1 cellular context compared by ENCODE assay signal in the genomic region with DNA sequence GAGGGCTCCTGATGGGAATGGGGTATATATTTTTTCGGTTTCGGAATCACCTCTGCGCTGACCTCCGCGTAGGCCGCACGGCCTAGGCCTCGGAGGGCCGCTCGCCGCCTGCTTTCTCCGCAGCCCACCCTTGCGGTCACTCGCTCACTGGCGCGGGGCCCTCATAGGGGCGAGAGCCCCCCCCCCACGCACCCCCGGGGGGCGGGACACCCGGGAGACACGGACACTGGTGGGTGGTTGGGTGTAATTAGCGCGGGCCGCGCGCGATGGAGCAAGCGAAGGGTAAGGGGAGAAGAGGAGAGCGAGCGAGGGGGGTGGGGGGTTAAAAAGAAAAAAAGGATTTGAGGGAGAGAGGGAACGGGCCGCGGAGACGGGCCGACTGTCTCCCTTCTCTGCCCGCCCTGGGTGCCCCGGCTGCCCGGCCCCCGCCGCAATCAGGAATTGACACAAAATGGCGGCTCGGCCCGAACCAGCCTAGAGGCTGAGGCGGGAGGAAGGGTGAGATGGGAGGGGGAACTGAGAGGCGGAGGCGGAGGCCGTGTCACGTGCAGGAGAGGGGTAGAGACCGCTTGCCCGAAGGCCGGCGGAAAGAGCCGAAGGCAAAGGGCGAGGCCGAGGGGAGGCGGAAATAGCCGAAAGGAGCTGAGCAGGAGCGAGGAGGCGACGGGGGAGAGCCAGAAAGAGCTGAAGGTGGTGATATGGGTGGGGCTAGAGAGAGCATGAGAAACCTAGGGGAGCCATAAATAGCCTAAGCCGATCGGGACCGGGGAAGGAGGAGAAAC.
TF ChIP-seq lines count a peak whose summit lies in the region.

No MANE protein-coding gene starts in this region.

TF ChIP-seq in K562, 482 proteins besides CTCF, POLR2A, EP300 and RAD21 (continued from another document and continues in another):
- TF ChIP-seq ATF2 (CRISPR knock-in tag; IDR thresholded peaks at IDR 0.05): no peak
- no peak for TF ChIP-seq FOS (IDR thresholded peaks at IDR 0.05; ENCODE audit: extremely low read depth, insufficient read length)
- TF ChIP-seq, protein P1, sequence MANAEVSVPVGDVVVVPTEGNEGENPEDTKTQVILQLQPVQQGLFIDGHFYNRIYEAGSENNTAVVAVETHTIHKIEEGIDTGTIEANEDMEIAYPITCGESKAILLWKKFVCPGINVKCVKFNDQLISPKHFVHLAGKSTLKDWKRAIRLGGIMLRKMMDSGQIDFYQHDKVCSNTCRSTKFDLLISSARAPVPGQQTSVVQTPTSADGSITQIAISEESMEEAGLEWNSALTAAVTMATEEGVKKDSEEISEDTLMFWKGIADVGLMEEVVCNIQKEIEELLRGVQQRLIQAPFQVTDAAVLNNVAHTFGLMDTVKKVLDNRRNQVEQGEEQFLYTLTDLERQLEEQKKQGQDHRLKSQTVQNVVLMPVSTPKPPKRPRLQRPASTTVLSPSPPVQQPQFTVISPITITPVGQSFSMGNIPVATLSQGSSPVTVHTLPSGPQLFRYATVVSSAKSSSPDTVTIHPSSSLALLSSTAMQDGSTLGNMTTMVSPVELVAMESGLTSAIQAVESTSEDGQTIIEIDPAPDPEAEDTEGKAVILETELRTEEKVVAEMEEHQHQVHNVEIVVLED (CRISPR knock-in tag; IDR thresholded peaks at IDR 0.05): no peak
- TF ChIP-seq NCOR1 (IDR thresholded peaks at IDR 0.05): peak; percentile 17
- TF ChIP-seq ZBTB5 (IDR thresholded peaks at IDR 0.05): no peak
- TF ChIP-seq ZSCAN32 (CRISPR knock-in tag; IDR thresholded peaks at IDR 0.05): no peak
- TF ChIP-seq, protein P2, sequence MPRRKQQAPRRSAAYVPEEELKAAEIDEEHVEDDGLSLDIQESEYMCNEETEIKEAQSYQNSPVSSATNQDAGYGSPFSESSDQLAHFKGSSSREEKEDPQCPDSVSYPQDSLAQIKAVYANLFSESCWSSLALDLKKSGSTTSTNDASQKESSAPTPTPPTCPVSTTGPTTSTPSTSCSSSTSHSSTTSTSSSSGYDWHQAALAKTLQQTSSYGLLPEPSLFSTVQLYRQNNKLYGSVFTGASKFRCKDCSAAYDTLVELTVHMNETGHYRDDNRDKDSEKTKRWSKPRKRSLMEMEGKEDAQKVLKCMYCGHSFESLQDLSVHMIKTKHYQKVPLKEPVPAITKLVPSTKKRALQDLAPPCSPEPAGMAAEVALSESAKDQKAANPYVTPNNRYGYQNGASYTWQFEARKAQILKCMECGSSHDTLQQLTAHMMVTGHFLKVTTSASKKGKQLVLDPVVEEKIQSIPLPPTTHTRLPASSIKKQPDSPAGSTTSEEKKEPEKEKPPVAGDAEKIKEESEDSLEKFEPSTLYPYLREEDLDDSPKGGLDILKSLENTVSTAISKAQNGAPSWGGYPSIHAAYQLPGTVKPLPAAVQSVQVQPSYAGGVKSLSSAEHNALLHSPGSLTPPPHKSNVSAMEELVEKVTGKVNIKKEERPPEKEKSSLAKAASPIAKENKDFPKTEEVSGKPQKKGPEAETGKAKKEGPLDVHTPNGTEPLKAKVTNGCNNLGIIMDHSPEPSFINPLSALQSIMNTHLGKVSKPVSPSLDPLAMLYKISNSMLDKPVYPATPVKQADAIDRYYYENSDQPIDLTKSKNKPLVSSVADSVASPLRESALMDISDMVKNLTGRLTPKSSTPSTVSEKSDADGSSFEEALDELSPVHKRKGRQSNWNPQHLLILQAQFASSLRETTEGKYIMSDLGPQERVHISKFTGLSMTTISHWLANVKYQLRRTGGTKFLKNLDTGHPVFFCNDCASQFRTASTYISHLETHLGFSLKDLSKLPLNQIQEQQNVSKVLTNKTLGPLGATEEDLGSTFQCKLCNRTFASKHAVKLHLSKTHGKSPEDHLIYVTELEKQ (CRISPR knock-in tag; IDR thresholded peaks at IDR 0.05): no peak
- TF ChIP-seq ETS2 (tag; IDR thresholded peaks at IDR 0.05; ENCODE audit: borderline replicate concordance, poor library complexity, severe bottlenecking): no peak
- no peak for TF ChIP-seq SMARCB1 (IDR thresholded peaks at IDR 0.05; ENCODE audit: insufficient read length, low read depth)
- no peak; the same call in none of the 2 replicates for TF ChIP-seq OTX1 (CRISPR knock-in tag; IDR thresholded peaks at IDR 0.05)
- TF ChIP-seq, protein P3, sequence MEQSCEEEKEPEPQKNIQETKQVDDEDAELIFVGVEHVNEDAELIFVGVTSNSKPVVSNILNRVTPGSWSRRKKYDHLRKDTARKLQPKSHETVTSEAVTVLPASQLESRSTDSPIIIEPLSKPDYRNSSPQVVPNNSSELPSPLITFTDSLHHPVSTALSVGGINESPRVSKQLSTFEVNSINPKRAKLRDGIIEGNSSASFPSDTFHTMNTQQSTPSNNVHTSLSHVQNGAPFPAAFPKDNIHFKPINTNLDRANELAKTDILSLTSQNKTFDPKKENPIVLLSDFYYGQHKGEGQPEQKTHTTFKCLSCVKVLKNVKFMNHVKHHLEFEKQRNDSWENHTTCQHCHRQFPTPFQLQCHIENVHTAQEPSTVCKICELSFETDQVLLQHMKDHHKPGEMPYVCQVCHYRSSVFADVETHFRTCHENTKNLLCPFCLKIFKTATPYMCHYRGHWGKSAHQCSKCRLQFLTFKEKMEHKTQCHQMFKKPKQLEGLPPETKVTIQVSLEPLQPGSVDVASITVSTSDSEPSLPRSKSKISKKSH (CRISPR knock-in tag; IDR thresholded peaks at IDR 0.05): no peak
- TF ChIP-seq YBX1 (IDR thresholded peaks at IDR 0.05): no peak
- TF ChIP-seq BACH1 (tag; IDR thresholded peaks at IDR 0.05): no peak
- TF ChIP-seq, protein P4, sequence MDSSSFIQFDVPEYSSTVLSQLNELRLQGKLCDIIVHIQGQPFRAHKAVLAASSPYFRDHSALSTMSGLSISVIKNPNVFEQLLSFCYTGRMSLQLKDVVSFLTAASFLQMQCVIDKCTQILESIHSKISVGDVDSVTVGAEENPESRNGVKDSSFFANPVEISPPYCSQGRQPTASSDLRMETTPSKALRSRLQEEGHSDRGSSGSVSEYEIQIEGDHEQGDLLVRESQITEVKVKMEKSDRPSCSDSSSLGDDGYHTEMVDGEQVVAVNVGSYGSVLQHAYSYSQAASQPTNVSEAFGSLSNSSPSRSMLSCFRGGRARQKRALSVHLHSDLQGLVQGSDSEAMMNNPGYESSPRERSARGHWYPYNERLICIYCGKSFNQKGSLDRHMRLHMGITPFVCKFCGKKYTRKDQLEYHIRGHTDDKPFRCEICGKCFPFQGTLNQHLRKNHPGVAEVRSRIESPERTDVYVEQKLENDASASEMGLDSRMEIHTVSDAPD (CRISPR knock-in tag; IDR thresholded peaks at IDR 0.05): no peak
- TF ChIP-seq ZNF76 (CRISPR knock-in tag; IDR thresholded peaks at IDR 0.05; ENCODE audit: borderline replicate concordance): 0 out of 2 replicates have a peak, but pooled peaks have one; percentile 46
- peak; percentile 86 for TF ChIP-seq HDGF (IDR thresholded peaks at IDR 0.05)
- peak; percentile 74; the same call in 1 of the 2 replicates for TF ChIP-seq ZBTB17 (CRISPR knock-in tag; IDR thresholded peaks at IDR 0.05)
- TF ChIP-seq CBFA2T3 (IDR thresholded peaks at IDR 0.05): no peak
- TF ChIP-seq, protein P5, sequence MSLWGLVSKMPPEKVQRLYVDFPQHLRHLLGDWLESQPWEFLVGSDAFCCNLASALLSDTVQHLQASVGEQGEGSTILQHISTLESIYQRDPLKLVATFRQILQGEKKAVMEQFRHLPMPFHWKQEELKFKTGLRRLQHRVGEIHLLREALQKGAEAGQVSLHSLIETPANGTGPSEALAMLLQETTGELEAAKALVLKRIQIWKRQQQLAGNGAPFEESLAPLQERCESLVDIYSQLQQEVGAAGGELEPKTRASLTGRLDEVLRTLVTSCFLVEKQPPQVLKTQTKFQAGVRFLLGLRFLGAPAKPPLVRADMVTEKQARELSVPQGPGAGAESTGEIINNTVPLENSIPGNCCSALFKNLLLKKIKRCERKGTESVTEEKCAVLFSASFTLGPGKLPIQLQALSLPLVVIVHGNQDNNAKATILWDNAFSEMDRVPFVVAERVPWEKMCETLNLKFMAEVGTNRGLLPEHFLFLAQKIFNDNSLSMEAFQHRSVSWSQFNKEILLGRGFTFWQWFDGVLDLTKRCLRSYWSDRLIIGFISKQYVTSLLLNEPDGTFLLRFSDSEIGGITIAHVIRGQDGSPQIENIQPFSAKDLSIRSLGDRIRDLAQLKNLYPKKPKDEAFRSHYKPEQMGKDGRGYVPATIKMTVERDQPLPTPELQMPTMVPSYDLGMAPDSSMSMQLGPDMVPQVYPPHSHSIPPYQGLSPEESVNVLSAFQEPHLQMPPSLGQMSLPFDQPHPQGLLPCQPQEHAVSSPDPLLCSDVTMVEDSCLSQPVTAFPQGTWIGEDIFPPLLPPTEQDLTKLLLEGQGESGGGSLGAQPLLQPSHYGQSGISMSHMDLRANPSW (CRISPR knock-in tag; IDR thresholded peaks at IDR 0.05): no peak
- no peak; the same call in 1 of the 2 replicates for TF ChIP-seq KLF13 (tag; IDR thresholded peaks at IDR 0.05; ENCODE audit: borderline replicate concordance, low read depth)
- TF ChIP-seq ZNF282 (CRISPR knock-in tag; IDR thresholded peaks at IDR 0.05): no peak
- peak; percentile 25; the same call in 1 of the 2 replicates for TF ChIP-seq CTBP1 (IDR thresholded peaks at IDR 0.05; ENCODE audit: borderline replicate concordance)
- no peak; a peak in 1 of 4 replicates for TF ChIP-seq TBL1XR1 (IDR thresholded peaks at IDR 0.05; ENCODE audit: low read length in 2 of 2)
- TF ChIP-seq NR2F6 (CRISPR knock-in tag; IDR thresholded peaks at IDR 0.05): no peak
- TF ChIP-seq, protein P6, sequence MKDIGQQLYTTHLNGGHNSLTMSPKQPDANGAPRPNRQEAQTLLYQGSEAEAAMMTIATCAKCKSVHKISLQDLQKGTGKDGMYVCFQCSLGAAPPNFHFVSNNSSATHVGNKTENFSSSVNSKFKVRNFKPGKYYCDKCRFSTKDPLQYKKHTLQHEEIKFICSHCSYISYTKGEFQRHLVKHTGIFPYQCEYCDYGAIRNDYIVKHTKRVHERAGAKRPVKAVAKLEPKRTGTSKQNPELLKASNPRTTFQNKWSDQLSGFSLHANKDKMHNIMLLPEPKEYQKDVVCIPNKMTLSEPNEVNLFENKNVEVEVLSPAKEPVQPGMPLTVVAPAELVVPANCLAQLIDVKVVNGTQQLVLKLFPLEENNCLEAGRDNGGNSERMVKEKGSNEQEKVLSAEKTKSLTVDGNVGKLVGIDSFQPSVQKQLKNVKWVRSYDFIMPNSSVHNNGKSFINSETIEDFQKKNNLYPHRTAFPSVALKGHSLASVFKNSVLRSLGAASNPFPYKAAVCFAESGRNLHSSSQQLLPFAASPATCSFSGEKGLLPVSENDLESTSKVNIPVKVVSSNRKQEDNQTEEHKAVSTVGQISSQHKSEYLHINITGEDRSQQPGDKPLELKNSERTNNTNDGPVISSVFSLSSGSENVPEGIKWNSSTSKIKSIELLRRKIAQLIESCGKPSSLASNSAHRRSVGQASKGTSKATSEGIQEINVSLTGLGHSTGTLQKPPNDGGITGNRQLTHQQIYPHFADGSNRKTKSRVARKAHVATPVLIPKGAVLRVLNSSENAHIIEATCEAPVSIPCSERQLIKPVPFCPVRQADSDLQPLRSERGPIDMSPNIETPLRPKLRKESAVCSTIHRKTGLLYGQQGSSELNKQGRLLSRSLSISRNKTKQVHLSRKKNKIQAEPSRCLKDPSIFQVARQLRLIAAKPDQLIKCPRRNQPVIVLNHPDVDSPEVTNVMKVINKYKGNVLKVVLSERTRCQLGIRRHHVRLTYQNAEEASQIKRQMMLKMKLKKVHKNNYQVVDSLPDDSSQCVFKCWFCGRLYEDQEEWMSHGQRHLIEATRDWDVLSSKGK (CRISPR knock-in tag; IDR thresholded peaks at IDR 0.05): no peak
- TF ChIP-seq MBD2 (IDR thresholded peaks at IDR 0.05; ENCODE audit: borderline replicate concordance, low read depth): peak; percentile 42; the same call in 1 of the 2 replicates
- TF ChIP-seq ARID4B (CRISPR knock-in tag; IDR thresholded peaks at IDR 0.05): no peak; the same call in 1 of the 2 replicates
- TF ChIP-seq TSC22D4 (tag; IDR thresholded peaks at IDR 0.05): no peak
- no peak for TF ChIP-seq MCM5 (IDR thresholded peaks at IDR 0.05; ENCODE audit: low read depth)
